In genomic region chr11:69241844-69242582, GRCh38 we compare ENCODE assay signal across 20 cellular contexts. TPM values are rescaled to one million over a fixed set of nuclear protein-coding genes. Genes with fewer than 3 reads are reported as not detected.
DNase-seq lines count a peak whose midpoint lies in the region; ATAC-seq, FAIRE-seq and TF ChIP-seq lines count a peak whose summit lies in the region.
"Had no signal": no experiment of that assay in that cellular context is flagged by ENCODE, and none has a peak within 500 bp of the region (broad histone marks: within the 10 kb centered on the region; RNA-seq: fewer than 3 reads in every experiment).

No MANE protein-coding gene starts in this region.

- no peak for TF ChIP-seq CTCF in MCF 10A (IDR thresholded peaks at IDR 0.05; ENCODE audit: unreplicated experiment)
- no peak for TF ChIP-seq CTCF in mammary epithelial cell (conservative IDR thresholded peaks at IDR 0.05 in 1 of 2, IDR thresholded peaks at IDR 0.05 in 1 of 2; ENCODE audit: extremely low read depth in 1 of 2, insufficient read depth in 1 of 2, low read depth in 1 of 2, low read length in 2 of 2)
- TF ChIP-seq CTCF in endothelial cell of umbilical vein (IDR thresholded peaks at IDR 0.05; ENCODE audit: extremely low read depth in 1 of 2, insufficient read depth in 1 of 2, low read depth in 1 of 2, low read length in 2 of 2), result no peak
- TF ChIP-seq CTCF in testis (IDR thresholded peaks at IDR 0.05), result no peak

- WGBS in mammary epithelial cell (ENCODE audit: low coverage, missing lambda C conversion rate), result 97% methylated on average over 7 of the region's 7 CpGs
- WGBS in testis, 2 donors, result 72 to 83% methylated on average over 7 of the region's 7 CpGs

- dilution Hi-C loops in mammary epithelial cell (cut with HindIII; ENCODE audit: low sequenced_read_pairs) (no loop called here), endothelial cell of umbilical vein (cut with MboI; ENCODE audit: extremely low pct_ligation_motif_present, low sequenced_read_pairs) (no loop called here)

- no peaks in the 10 kb centered on the region for H3K4me1 Mint-ChIP-seq in MCF 10A (ENCODE audit: insufficient read depth, unreplicated experiment)

- no TSS peak for BruUV-seq in MCF 10A (replicated peaks; lab: Mats Ljungman, UMichigan)
- no TSS peak for BruUV-seq in mammary epithelial cell (replicated peaks; lab: Mats Ljungman, UMichigan)
- BruUV-seq in endothelial cell of umbilical vein (replicated peaks; lab: Mats Ljungman, UMichigan), result no TSS peak

- H3K9me3 Mint-ChIP-seq in MCF 10A (ENCODE audit: unreplicated experiment), result no peaks in the 10 kb centered on the region
- H3K9me3 Mint-ChIP-seq: activated B cell treated with CpG ODN at 0.5 μM for 24 hours had no signal

- FAIRE-seq in endothelial cell of umbilical vein (lab: Jason Lieb, UNC), result no peak
- FAIRE-seq: H1 had no signal

- no peak overlapping the region for H3K4me3 Mint-ChIP-seq in MCF 10A (ENCODE audit: unreplicated experiment)
- H3K4me3 Mint-ChIP-seq: activated B cell treated with CpG ODN at 0.5 μM for 24 hours; stimulated activated naive B cell treated with anti-CD40 and anti-IgM and Interleukin-4, amounts not matched to agents 10 μg/mL and 1 μg/mL and 100 μg/mL, for 72 hours had no signal

- H3K9me1 ChIP-seq in endothelial cell of umbilical vein (replicated peaks; ENCODE audit: control insufficient read depth, extremely low read depth, insufficient read depth, low read length), result no peaks in the 10 kb centered on the region

- no peaks in the 10 kb centered on the region for H3K27me3 ChIP-seq in mammary epithelial cell (ENCODE audit: insufficient read depth, low read length)
- H3K27me3 ChIP-seq in endothelial cell of umbilical vein (ENCODE audit: control insufficient read depth in 2 of 2, insufficient read depth in 2 of 2, low read length in 2 of 2), result peaks cover 7 to 9% of the 10 kb centered on the region in 2 experiments
- no peaks in the 10 kb centered on the region for H3K27me3 ChIP-seq in testis
- H3K27me3 ChIP-seq: brain microvascular endothelial cell, SJCRH30 had no signal

- CTCF ChIA-PET in MCF 10A (lab: Yijun Ruan, JAX), result interaction anchor here (0.6 to 0.9 kb wide), 2 partner anchors 110 kb away, joined by 3 read pairs; no protein-coding TSS in a partner anchor
- CTCF ChIA-PET in mammary epithelial cell (lab: Charles Lee; ENCODE audit: low non-redundant PET), result no interaction called here
- CTCF ChIA-PET in endothelial cell of umbilical vein (lab: Charles Lee), result interaction anchor here (0.6 to 1.0 kb wide), 4 partner anchors 25 to 217 kb away, joined by 3 to 4 read pairs (median 4); no protein-coding TSS in a partner anchor

- no peaks in the 10 kb centered on the region for H3K79me2 ChIP-seq in mammary epithelial cell (ENCODE audit: insufficient read depth, low read length)
- no peaks in the 10 kb centered on the region for H3K79me2 ChIP-seq in endothelial cell of umbilical vein (ENCODE audit: control insufficient read depth, insufficient read depth, low read length)

- POLR2A ChIA-PET in MCF 10A (lab: Yijun Ruan, JAX), result no interaction called here
- POLR2A ChIA-PET in endothelial cell of umbilical vein (lab: Charles Lee), result no interaction called here

- no peaks in the 10 kb centered on the region for H3K36me3 ChIP-seq in mammary epithelial cell (ENCODE audit: insufficient read depth, low read length)
- no peaks in the 10 kb centered on the region for H3K36me3 ChIP-seq in endothelial cell of umbilical vein (ENCODE audit: control insufficient read depth in 2 of 2, extremely low read depth in 1 of 2, insufficient read depth in 2 of 2, low read length in 2 of 2)
- H3K36me3 ChIP-seq in testis (ENCODE audit: low read depth, missing control alignments), result no peaks in the 10 kb centered on the region
- H3K36me3 ChIP-seq: brain microvascular endothelial cell, gastrocnemius medialis, SJCRH30 had no signal

- no peak overlapping the region for H2AFZ ChIP-seq in mammary epithelial cell (ENCODE audit: low read depth, low read length)
- no peak overlapping the region for H2AFZ ChIP-seq in endothelial cell of umbilical vein (ENCODE audit: low read depth, low read length)

- H3K9ac ChIP-seq in mammary epithelial cell (ENCODE audit: insufficient read depth, low read length) (no peak overlapping the region), endothelial cell of umbilical vein (replicated peaks; ENCODE audit: extremely low read depth, insufficient read depth, low read length) (no peak overlapping the region)
- H3K9ac ChIP-seq: KMS-11 had no signal

- H4K20me1 ChIP-seq in mammary epithelial cell (ENCODE audit: insufficient read depth, low read length) (no peaks in the 10 kb centered on the region), endothelial cell of umbilical vein (replicated peaks; ENCODE audit: control insufficient read depth, extremely low read depth, insufficient read depth, low read length) (no peaks in the 10 kb centered on the region)

- H3K27ac Mint-ChIP-seq in MCF 10A (ENCODE audit: low read depth, unreplicated experiment), result no peak overlapping the region
- H3K27ac Mint-ChIP-seq: activated B cell treated with CpG ODN at 0.5 μM for 24 hours; stimulated activated naive B cell treated with anti-CD40 and anti-IgM and Interleukin-4, amounts not matched to agents 10 μg/mL and 1 μg/mL and 100 μg/mL, for 72 hours had no signal

- in situ Hi-C loops in mammary epithelial cell (cut with MboI; ENCODE audit: low sequenced_read_pairs in 2 of 2), result no loop called here

- H3K9me3 ChIP-seq in mammary epithelial cell (replicated peaks; ENCODE audit: insufficient read depth, low read length) (no peaks in the 10 kb centered on the region), endothelial cell of umbilical vein (replicated peaks; ENCODE audit: control insufficient read depth, insufficient read depth, low read length) (no peaks in the 10 kb centered on the region), testis (no peaks in the 10 kb centered on the region)
- H3K9me3 ChIP-seq: gastrocnemius medialis, SJCRH30 had no signal

- H3K4me3 ChIP-seq in mammary epithelial cell (replicated peaks in 1 of 3; ENCODE audit: insufficient read depth in 1 of 3, low read depth in 2 of 3, low read length in 3 of 3), result no peak overlapping the region
- no peak overlapping the region for H3K4me3 ChIP-seq in endothelial cell of umbilical vein (replicated peaks in 1 of 3; ENCODE audit: insufficient read depth in 1 of 3, low read depth in 1 of 3, low read length in 3 of 3)
- H3K4me3 ChIP-seq in testis, result no peak overlapping the region
- H3K4me3 ChIP-seq: gastrocnemius medialis, SJCRH30 had no signal

- H3K4me1 ChIP-seq in mammary epithelial cell (ENCODE audit: insufficient read depth, low read length) (no peaks in the 10 kb centered on the region), endothelial cell of umbilical vein (ENCODE audit: control insufficient read depth, extremely low read depth, insufficient read depth, low read length) (no peaks in the 10 kb centered on the region), testis (no peaks in the 10 kb centered on the region)
- H3K4me1 ChIP-seq: gastrocnemius medialis, SJCRH30 had no signal

- H3K27me3 Mint-ChIP-seq in MCF 10A (ENCODE audit: insufficient read depth, unreplicated experiment), result no peaks in the 10 kb centered on the region

- ATAC-seq in GM19463 (IDR thresholded peaks at IDR 0.05; ENCODE audit: unreplicated experiment), result no peak
- ATAC-seq: gastrocnemius medialis; sciatic nerve; stimulated activated naive B cell treated with anti-CD40 and anti-IgM and Interleukin-4, amounts not matched to agents 10 μg/mL and 1 μg/mL and 100 μg/mL, for 72 hours had no signal

- intact Hi-C loops in MCF 10A (cut with micrococcal nuclease) (loop anchor here (5.0 kb wide), 1 partner anchor 110 kb away; no protein-coding TSS in a partner anchor), mammary epithelial cell (cut with micrococcal nuclease) (no loop called here), endothelial cell of umbilical vein (cut with micrococcal nuclease) (no loop called here), testis (cut with DNase I; ENCODE audit: low total_unique reads) (no loop called here)

- H3K27ac ChIP-seq in mammary epithelial cell (ENCODE audit: insufficient read depth, low read depth, low read length) (no peak overlapping the region), endothelial cell of umbilical vein (ENCODE audit: insufficient read depth, low read depth, low read length) (no peak overlapping the region), testis (no peak overlapping the region)
- H3K27ac ChIP-seq: brain microvascular endothelial cell, gastrocnemius medialis, KMS-11, SJCRH30 had no signal

- no peaks in the 10 kb centered on the region for H3K36me3 Mint-ChIP-seq in MCF 10A (ENCODE audit: insufficient read depth, unreplicated experiment)

- H3K4me2 ChIP-seq in mammary epithelial cell (ENCODE audit: insufficient read depth, low read depth, low read length), result no peak overlapping the region
- no peak overlapping the region for H3K4me2 ChIP-seq in endothelial cell of umbilical vein (ENCODE audit: insufficient read depth, low read length)
- H3K4me2 ChIP-seq: KMS-11 had no signal

- DNase-seq in MCF 10A (ENCODE audit: unreplicated experiment) (peak; percentile 26), mammary epithelial cell (no peak), NCI-H460 (ENCODE audit: extremely low read depth, low read depth) (peak; percentile 16), endothelial cell of umbilical vein (ENCODE audit: low read depth, low spot score) (peak; percentile 39), testis (peak; percentile 7), iPS-NIHi7 (ENCODE audit: extremely low spot score) (no peak)
- DNase-seq in activated effector memory CD4-positive, alpha-beta T cell treated with anti-CD3 and anti-CD28 coated beads, Interleukin-2, amount 50 U/mL, for 16 hours, result no peak
- DNase-seq: activated B cell treated with CpG ODN at 0.5 μM for 24 hours; brain microvascular endothelial cell; effector CD8-positive, alpha-beta T cell; gastrocnemius medialis; kidney glomerular epithelial cell; NCI-H2029; SJCRH30; stimulated activated CD4-positive, alpha-beta T cell treated with anti-CD3 and anti-CD28 coated beads, Interleukin-4, amount 100 ng/mL, for 4 hours; stimulated activated naive B cell treated with anti-CD40 and anti-IgM and Interleukin-4, amounts not matched to agents 10 μg/mL and 1 μg/mL and 100 μg/mL, for 72 hours had no signal

- no peak for TF ChIP-seq POLR2A in endothelial cell of umbilical vein (IDR thresholded peaks at IDR 0.05; ENCODE audit: low read depth, low read length)
- no peak for TF ChIP-seq POLR2A in testis (IDR thresholded peaks at IDR 0.05)

RNA-seq across cellular contexts. Expression of gene MYEOV, which starts 51.9 kb away (rescaled TPM):
- total RNA-seq in MCF 10A (2022) (0.49 TPM in 1 of 2 replicates, not detected in the other), mammary epithelial cell (under 1 TPM; 0.67 to 0.75 TPM), endothelial cell of umbilical vein (7.0 and 14.4 TPM in 2 replicates), testis (1 to 10 TPM in 1 of 2 donors, under 1 TPM in 1; 0.43 to 1.1 TPM)
- polyA plus RNA-seq in mammary epithelial cell (0.59 TPM), endothelial cell of umbilical vein (3.8 TPM in 2 replicates), testis (ENCODE audit: insufficient read depth, low read depth, low replicate concordance) (1.1 TPM)
- polyA minus RNA-seq in mammary epithelial cell (2.2 TPM), endothelial cell of umbilical vein (3.2 and 11.9 TPM in 2 replicates)
- total RNA-seq in NCI-H460 (2014; rRNA removed; shearing (Covaris generic)), result 0.64 and 0.72 TPM in 2 replicates
- 2.1 and 3.5 TPM in 2 replicates for polyA plus RNA-seq in NCI-H460 (2014; cell fraction: nucleus; rRNA removed)
- polyA plus RNA-seq in endothelial cell of umbilical vein (2011; cell fraction: cytosol; rRNA removed), result 4.3 and 4.4 TPM in 2 replicates
- 4.6 and 6.6 TPM in 2 replicates for polyA plus RNA-seq in endothelial cell of umbilical vein (2011; cell fraction: nucleus; rRNA removed)
- 8.0 and 18.4 TPM in 2 replicates for polyA plus RNA-seq in endothelial cell of umbilical vein (2012)
- polyA minus RNA-seq in endothelial cell of umbilical vein (2011; cell fraction: cytosol; rRNA and poly(A)+ RNA removed), result not detected
- polyA minus RNA-seq in endothelial cell of umbilical vein (2011; cell fraction: nucleus; rRNA and poly(A)+ RNA removed), result 3.0 and 4.4 TPM in 2 replicates

Comparison
In these comparisons a context has a peak if more than half of its experiments do, and no peak if none do; other contexts are left out.
1. DNase-seq: peak in MCF 10A (single experiment), NCI-H460 (single experiment), endothelial cell of umbilical vein (single experiment) and testis (single experiment); none in mammary epithelial cell (single experiment), activated effector memory CD4-positive, alpha-beta T cell treated with anti-CD3 and anti-CD28 coated beads, Interleukin-2, amount 50 U/mL, for 16 hours (single experiment) and iPS-NIHi7 (single experiment).